ENCODE assay signal across 8 cellular contexts in genomic region chr3:49018707-49019006, GRCh38. TPM values are rescaled to one million over a fixed set of nuclear protein-coding genes. Genes with fewer than 3 reads are reported as not detected.
DNase-seq lines count a peak whose midpoint lies in the region; ATAC-seq and TF ChIP-seq lines count a peak whose summit lies in the region.

No MANE protein-coding gene starts in this region.

- POLR2A ChIA-PET in T-cell (lab: Charles Lee), result interaction anchor here (0.7 to 1.7 kb wide), 3 partner anchors 11 to 102 kb away, joined by 3 to 6 read pairs (median 3); partner anchors contain the start of genes USP19 (in 1 of the 2) and WDR6 (in 1 of the 2)

- CTCF ChIA-PET in T-cell (lab: Charles Lee), result no interaction called here

- peak overlapping the region; percentile 85 to 91 for H3K27ac Mint-ChIP-seq in T-cell

- no peaks in the 10 kb centered on the region for H3K9me3 Mint-ChIP-seq in T-cell

- DNase-seq in H7 (no peak), T-cell (no peak), fibroblast of the aortic adventitia (ENCODE audit: low read depth) (no peak), HPDE6-E6E7 (ENCODE audit: extremely low spot score) (no peak), KBM-7 (no peak), RPMI8226 (no peak), epidermal melanocyte (ENCODE audit: insufficient read length, low spot score) (no peak)

- peak overlapping the region; percentile 79 for H3K9ac ChIP-seq in skeletal muscle satellite cell (ENCODE audit: low read depth, low read length)

- no peak for ATAC-seq in T-cell (replicated peaks in 1 of 4)

- no peak for TF ChIP-seq CTCF in fibroblast of the aortic adventitia (IDR thresholded peaks at IDR 0.05; ENCODE audit: insufficient read depth, low read length)

- H3K4me3 ChIP-seq in H7 (ENCODE audit: insufficient read depth, low read depth, low read length) (peak overlapping the region; percentile 92), fibroblast of the aortic adventitia (ENCODE audit: low read depth, low read length) (peak overlapping the region; percentile 80), skeletal muscle satellite cell (ENCODE audit: low read length) (peak overlapping the region; percentile 95)

- H3K4me2 ChIP-seq in skeletal muscle satellite cell (ENCODE audit: low read length), result peak overlapping the region; percentile 99

- H3K9me3 ChIP-seq in skeletal muscle satellite cell (replicated peaks; ENCODE audit: low read length), result no peaks in the 10 kb centered on the region

- H3K36me3 Mint-ChIP-seq in T-cell, result peaks cover 16% of the 10 kb centered on the region

- H3K27me3 ChIP-seq in H7 (ENCODE audit: control insufficient read depth, insufficient read depth, low read length), result no peaks in the 10 kb centered on the region
- no peaks in the 10 kb centered on the region for H3K27me3 ChIP-seq in skeletal muscle satellite cell (ENCODE audit: control insufficient read depth, insufficient read depth, low read length)

- no peaks in the 10 kb centered on the region for H3K27me3 Mint-ChIP-seq in T-cell

- H3K4me1 Mint-ChIP-seq in T-cell, result peaks cover 39 to 48% (median 47%) of the 10 kb centered on the region in 3 donors

- in situ Hi-C loops in KBM-7 (cut with MboI; ENCODE audit: low pct_unique_long_range_greater_than_20kb, low sequenced_read_pairs), result no loop called here

- H3K4me1 ChIP-seq in skeletal muscle satellite cell (ENCODE audit: control insufficient read depth, insufficient read depth, low read length), result peaks cover 38% of the 10 kb centered on the region

- H3K36me3 ChIP-seq in H7 (replicated peaks; ENCODE audit: control insufficient read depth, insufficient read depth, low read length) (peaks cover 32% of the 10 kb centered on the region), skeletal muscle satellite cell (ENCODE audit: insufficient read depth, low read length) (peaks cover 40% of the 10 kb centered on the region)

- peak overlapping the region; percentile 90 to 93 (median 91) for H3K4me3 Mint-ChIP-seq in T-cell

RNA-seq across cellular contexts. Expression of gene DALRD3, which starts 0.3 kb away (rescaled TPM):
- total RNA-seq in H7 (2014; rRNA removed; shearing (Covaris generic)), result 55.5 and 65.9 TPM in 2 replicates
- total RNA-seq in T-cell (10 to 100 TPM; 20.8 to 35.1 (median 30.3) TPM), fibroblast of the aortic adventitia (ENCODE audit: low replicate concordance) (32.6 and 46.4 TPM in 2 replicates)
- 42.8 and 47.2 TPM in 2 replicates for total RNA-seq in skeletal muscle satellite cell (2012; rRNA removed)

RNA-seq across cellular contexts. Expression of gene NDUFAF3, which starts 3.3 kb away (rescaled TPM):
- total RNA-seq in H7 (2014; rRNA removed; shearing (Covaris generic)), result 81.2 and 94.8 TPM in 2 replicates
- total RNA-seq in T-cell (10 to 100 TPM; 62.8 to 92.1 (median 78.1) TPM), fibroblast of the aortic adventitia (ENCODE audit: low replicate concordance) (22.1 and 41.0 TPM in 2 replicates)
- 35.0 and 48.3 TPM in 2 replicates for total RNA-seq in skeletal muscle satellite cell (2012; rRNA removed)

RNA-seq across cellular contexts. Expression of gene IMPDH2, which starts 10.5 kb away (rescaled TPM):
- 409 and 490 TPM in 2 replicates for total RNA-seq in H7 (2014; rRNA removed; shearing (Covaris generic))
- total RNA-seq in T-cell (100 to 1,000 TPM; 110 to 160 (median 149) TPM), fibroblast of the aortic adventitia (ENCODE audit: low replicate concordance) (313 and 402 TPM in 2 replicates)
- total RNA-seq in skeletal muscle satellite cell (2012; rRNA removed), result 341 and 359 TPM in 2 replicates

RNA-seq across cellular contexts. Expression of gene WDR6, which starts 11.5 kb away (rescaled TPM):
- total RNA-seq in H7 (2014; rRNA removed; shearing (Covaris generic)), result 141 and 151 TPM in 2 replicates
- total RNA-seq in T-cell, result 100 to 1,000 TPM; 204 to 300 (median 293) TPM
- 65.4 and 99.8 TPM in 2 replicates for total RNA-seq in fibroblast of the aortic adventitia (ENCODE audit: low replicate concordance)
- 25.8 and 54.0 TPM in 2 replicates for total RNA-seq in skeletal muscle satellite cell (2012; rRNA removed)

RNA-seq across cellular contexts. Expression of gene P4HTM, which starts 28.6 kb away (rescaled TPM):
- 17.6 and 22.4 TPM in 2 replicates for total RNA-seq in H7 (2014; rRNA removed; shearing (Covaris generic))
- total RNA-seq in T-cell (10 to 100 TPM; 40.4 to 79.0 (median 73.6) TPM), fibroblast of the aortic adventitia (ENCODE audit: low replicate concordance) (22.2 and 49.1 TPM in 2 replicates)
- total RNA-seq in skeletal muscle satellite cell (2012; rRNA removed), result 11.4 and 15.2 TPM in 2 replicates
